In genomic region chr15:41970456-41970855, GRCh38 we compare ENCODE assay signal across 10 cellular contexts. TPM values are rescaled to one million over a fixed set of nuclear protein-coding genes. Genes with fewer than 3 reads are reported as not detected.
DNase-seq lines count a peak whose midpoint lies in the region; ATAC-seq and TF ChIP-seq lines count a peak whose summit lies in the region.
"Had no signal": no experiment of that assay in that cellular context is flagged by ENCODE, and none has a peak within 500 bp of the region (broad histone marks: within the 10 kb centered on the region; RNA-seq: fewer than 3 reads in every experiment).

No MANE protein-coding gene starts in this region.

- intact Hi-C loops in Calu3 (cut with micrococcal nuclease; ENCODE audit: unreplicated experiment): loop anchor here (5.0 kb wide), 1 partner anchor 43 kb away; no protein-coding TSS in a partner anchor

- H3K27ac Mint-ChIP-seq in Calu3 (ENCODE audit: unreplicated experiment) (no peak overlapping the region), endodermal cell (no peak overlapping the region)

- H3K4me3 Mint-ChIP-seq in Calu3 (ENCODE audit: low read depth, unreplicated experiment): peak overlapping the region; percentile 68
- peak overlapping the region; percentile 83 for H3K4me3 Mint-ChIP-seq in endodermal cell

- H3K4me2 ChIP-seq in OCI-LY3 (ENCODE audit: low read length) (peak overlapping the region; percentile 90), parathyroid adenoma (ENCODE audit: low read length) (peak overlapping the region; percentile 89)

- ATAC-seq in GM21619 (IDR thresholded peaks at IDR 0.05; ENCODE audit: unreplicated experiment) (no peak), HG03097 (IDR thresholded peaks at IDR 0.05; ENCODE audit: low FRiP score, unreplicated experiment) (no peak)

- no peak overlapping the region for H2AFZ ChIP-seq in OCI-LY3 (ENCODE audit: low read depth, low read length)
- H2AFZ ChIP-seq in parathyroid adenoma: no peak overlapping the region

- H3K9me3 Mint-ChIP-seq in Calu3 (ENCODE audit: low read depth, unreplicated experiment): no peaks in the 10 kb centered on the region
- H3K9me3 Mint-ChIP-seq in endodermal cell: no peaks in the 10 kb centered on the region

- CTCF ChIA-PET in Calu3 (lab: Charles Lee): interaction anchor here (1.4 kb wide), 1 partner anchor 66 kb away, joined by 4 read pairs; no protein-coding TSS in a partner anchor

- 93% methylated on average over 1 of the region's 1 CpG; no CpG with 5 or more reads in 1 of the 2 experiments for WGBS in endodermal cell (ENCODE audit: insufficient coverage in 1 of 2, insufficient read length in 1 of 2), 2 experiments

- H3K79me2 ChIP-seq in OCI-LY3 (ENCODE audit: low read length) (peaks cover 51% of the 10 kb centered on the region), parathyroid adenoma (peaks cover 2% of the 10 kb centered on the region)

- H3K4me3 ChIP-seq in OCI-LY3 (ENCODE audit: low read length) (peak overlapping the region; percentile 94), endodermal cell (ENCODE audit: low read length) (peak overlapping the region; percentile 96), parathyroid adenoma (ENCODE audit: low read depth, low read length) (peak overlapping the region; percentile 87)

- H3K36me3 ChIP-seq in OCI-LY3 (replicated peaks; ENCODE audit: low read depth, low read length) (peaks cover 9% of the 10 kb centered on the region), endodermal cell (ENCODE audit: control insufficient read depth, insufficient read depth, low read length) (no peaks in the 10 kb centered on the region), parathyroid adenoma (ENCODE audit: control insufficient read depth, insufficient read depth, low read length) (no peaks in the 10 kb centered on the region)

- H3K27me3 Mint-ChIP-seq in Calu3 (ENCODE audit: unreplicated experiment) (no peaks in the 10 kb centered on the region), endodermal cell (ENCODE audit: insufficient read depth) (peaks cover under 1% of the 10 kb centered on the region)

- H3K9me3 ChIP-seq in OCI-LY3 (ENCODE audit: insufficient read depth, low read length): no peaks in the 10 kb centered on the region
- H3K9me3 ChIP-seq in endodermal cell (ENCODE audit: control insufficient read depth, low read length): no peaks in the 10 kb centered on the region
- no peaks in the 10 kb centered on the region for H3K9me3 ChIP-seq in parathyroid adenoma (ENCODE audit: control insufficient read depth, low read length)

- H3K9ac ChIP-seq in OCI-LY3 (ENCODE audit: low read length) (peak overlapping the region; percentile 90), endodermal cell (ENCODE audit: extremely low read depth, low read length, poor library complexity, severe bottlenecking) (no peak overlapping the region), parathyroid adenoma (no peak overlapping the region)

- H3K27ac ChIP-seq in OCI-LY3 (ENCODE audit: low read length) (peak overlapping the region; percentile 92), endodermal cell (ENCODE audit: low read depth, low read length) (no peak overlapping the region), parathyroid adenoma (peak overlapping the region; percentile 84)

- peaks cover 25% of the 10 kb centered on the region for H3K36me3 Mint-ChIP-seq in Calu3 (ENCODE audit: insufficient read depth, unreplicated experiment)
- H3K36me3 Mint-ChIP-seq in endodermal cell (ENCODE audit: low read depth): no peaks in the 10 kb centered on the region

- H4K20me1 ChIP-seq in OCI-LY3 (ENCODE audit: insufficient read depth, low read length): no peaks in the 10 kb centered on the region

- DNase-seq in Calu3: no peak
- DNase-seq in endodermal cell: peak; percentile 39
- DNase-seq in dermis blood vessel endothelial cell: no peak
- DNase-seq in cortex of kidney (lab: John Stamatoyannopoulos, UW): no peak
- DNase-seq: cerebellar nuclear complex had no signal

- peaks cover 52% of the 10 kb centered on the region for H3K4me1 ChIP-seq in OCI-LY3 (ENCODE audit: low read length)
- H3K4me1 ChIP-seq in endodermal cell (ENCODE audit: control insufficient read depth, insufficient read depth, low read length): no peaks in the 10 kb centered on the region
- peaks cover 3% of the 10 kb centered on the region for H3K4me1 ChIP-seq in parathyroid adenoma

- H3K27me3 ChIP-seq in OCI-LY3 (ENCODE audit: low read depth, low read length) (peaks cover 17% of the 10 kb centered on the region), endodermal cell (ENCODE audit: control insufficient read depth, insufficient read depth, low read length, poor library complexity, severe bottlenecking) (peaks cover 6% of the 10 kb centered on the region), parathyroid adenoma (ENCODE audit: control insufficient read depth, insufficient read depth, low read length) (no peaks in the 10 kb centered on the region)

- BruUV-seq in Calu3 (replicated peaks; lab: Mats Ljungman, UMichigan): no TSS peak

- TF ChIP-seq CTCF in Calu3 (IDR thresholded peaks at IDR 0.05; ENCODE audit: unreplicated experiment) (no peak), OCI-LY3 (IDR thresholded peaks at IDR 0.05; ENCODE audit: low read depth, low read length) (no peak), endodermal cell (conservative IDR thresholded peaks at IDR 0.05) (no peak), parathyroid adenoma (IDR thresholded peaks at IDR 0.05) (no peak)

- H3K4me1 Mint-ChIP-seq in Calu3 (ENCODE audit: low read depth, unreplicated experiment) (peaks cover 38% of the 10 kb centered on the region), endodermal cell (peaks cover 28% of the 10 kb centered on the region)

RNA-seq across cellular contexts. Expression of gene EHD4, which starts 1.9 kb away (rescaled TPM):
- total RNA-seq in Calu3 (2022): 20.2 and 20.7 TPM in 2 replicates
- total RNA-seq in endodermal cell: 10 to 100 TPM; 16.9 to 17.3 TPM
- 6.8 TPM for polyA plus RNA-seq in endodermal cell (2013, experiment 1 of 2)
- polyA plus RNA-seq in endodermal cell (2013, experiment 2 of 2): 7.0 TPM
- total RNA-seq in dermis blood vessel endothelial cell: 84.4 and 128 TPM in 2 replicates

RNA-seq across cellular contexts. Expression of gene PLA2G4E, which starts 50.4 kb away (rescaled TPM):
- 0.09 TPM in 1 of 2 replicates, not detected in the other for total RNA-seq in Calu3 (2022)
- total RNA-seq in endodermal cell: not detected
- polyA plus RNA-seq in endodermal cell (2013, experiment 1 of 2): not detected
- not detected for polyA plus RNA-seq in endodermal cell (2013, experiment 2 of 2)
- total RNA-seq in dermis blood vessel endothelial cell: not detected in 2 replicates
- total RNA-seq: temporal lobe had no signal
